In genomic region chr21:31218830-31219608, GRCh38 we compare ENCODE assay signal across 11 cellular contexts.
DNase-seq lines count a peak whose midpoint lies in the region; ATAC-seq and TF ChIP-seq lines count a peak whose summit lies in the region.
"Had no signal": no experiment of that assay in that cellular context is flagged by ENCODE, and none has a peak within 500 bp of the region (broad histone marks: within the 10 kb centered on the region; RNA-seq: fewer than 3 reads in every experiment).

No MANE protein-coding gene starts in this region.

- no peaks in the 10 kb centered on the region for H3K36me3 ChIP-seq in subcutaneous abdominal adipose tissue (ENCODE audit: control insufficient read depth in 5 of 5, insufficient read depth in 5 of 5, low read length in 5 of 5)

- no peaks in the 10 kb centered on the region for H3K9me3 ChIP-seq in subcutaneous abdominal adipose tissue (ENCODE audit: control insufficient read depth in 5 of 5, low read length in 5 of 5)

- peak overlapping the region in 2 of 5 donors; percentile 17 to 28 for H3K9ac ChIP-seq in subcutaneous abdominal adipose tissue (ENCODE audit: low read length in 5 of 5)

- H3K4me3 Mint-ChIP-seq in brain: peak overlapping the region in 2 of 5 experiments; percentile 25 to 50

- no peaks in the 10 kb centered on the region for H3K27me3 ChIP-seq in subcutaneous abdominal adipose tissue (ENCODE audit: control insufficient read depth in 5 of 5, insufficient read depth in 4 of 5, low read length in 5 of 5)

- TF ChIP-seq CTCF in brain (conservative IDR thresholded peaks at IDR 0.05): no peak

- H3K36me3 Mint-ChIP-seq in brain: peaks cover 34% of the 10 kb centered on the region

- peak; percentile 55 for DNase-seq in DMS 273 (lab: John Stamatoyannopoulos, UW; ENCODE audit: unreplicated experiment)
- DNase-seq in DMS 273 treated with DMSO at 0.1 percent for 48 hours (lab: John Stamatoyannopoulos, UW): no peak
- peak; percentile 14 for DNase-seq in iris pigment epithelial cell (ENCODE audit: low read depth)
- no peak for DNase-seq in activated effector memory CD4-positive, alpha-beta T cell treated with Interleukin-2 at 50 U/mL for 16 hours
- DNase-seq in AG08396 (ENCODE audit: low spot score): no peak
- DNase-seq: effector memory CD4-positive, alpha-beta T cell; GOT3 had no signal

- no peak for ATAC-seq in GM21526 (IDR thresholded peaks at IDR 0.05; ENCODE audit: low FRiP score, unreplicated experiment)

- H3K27ac Mint-ChIP-seq in brain: peak overlapping the region in 3 of 5 experiments; percentile 79 to 85 (median 80)

- no peaks in the 10 kb centered on the region for H3K9me3 Mint-ChIP-seq in brain

- no peak overlapping the region for H3K27ac ChIP-seq in subcutaneous abdominal adipose tissue (ENCODE audit: low read depth, low read length)
- H3K27ac ChIP-seq: 22Rv1 had no signal

- H3K4me1 ChIP-seq in subcutaneous abdominal adipose tissue (ENCODE audit: control insufficient read depth in 5 of 5, insufficient read depth in 5 of 5, low read length in 5 of 5): peaks cover 5 to 28% (median 26%) of the 10 kb centered on the region in 5 donors

- H3K4me1 Mint-ChIP-seq in brain: peaks cover 46% of the 10 kb centered on the region

- peak overlapping the region in 3 of 5 donors; percentile 17 to 50 (median 37) for H3K4me3 ChIP-seq in subcutaneous abdominal adipose tissue (ENCODE audit: low read depth in 1 of 5, low read length in 5 of 5)

- no peaks in the 10 kb centered on the region for H3K27me3 Mint-ChIP-seq in brain

Comparison
In these comparisons a context has a peak if more than half of its experiments do, and no peak if none do; other contexts are left out.
1. DNase-seq: peak in DMS 273 (single experiment) and iris pigment epithelial cell (single experiment); none in DMS 273 treated with DMSO at 0.1 percent for 48 hours (single experiment), activated effector memory CD4-positive, alpha-beta T cell treated with Interleukin-2 at 50 U/mL for 16 hours (single experiment) and AG08396 (single experiment).